In the genomic region with DNA sequence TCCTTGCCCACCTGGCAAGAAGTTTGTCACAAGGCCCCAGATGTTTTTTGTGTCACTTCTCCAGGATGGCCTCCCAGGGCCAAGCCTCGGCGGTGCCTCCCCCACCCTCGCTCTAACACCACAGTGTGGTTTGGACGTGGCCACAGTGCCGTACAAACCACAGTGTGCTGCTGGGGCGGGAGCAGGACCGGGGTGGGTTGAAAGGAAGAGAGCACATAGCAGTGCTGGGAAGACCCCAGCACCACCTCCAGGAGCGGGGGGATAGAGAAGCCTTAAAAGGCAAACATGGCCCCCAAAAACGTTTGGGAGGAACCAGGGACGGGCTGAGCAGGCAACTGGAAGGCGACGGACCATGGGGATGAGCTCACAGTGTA, we compare ENCODE assay signal across 13 cellular contexts. TPM values are rescaled to one million over a fixed set of nuclear protein-coding genes. Genes with fewer than 3 reads are reported as not detected.
DNase-seq lines count a peak whose midpoint lies in the region; ATAC-seq and TF ChIP-seq lines count a peak whose summit lies in the region.
"Had no signal": no experiment of that assay in that cellular context is flagged by ENCODE, and none has a peak within 500 bp of the region (broad histone marks: within the 10 kb centered on the region; RNA-seq: fewer than 3 reads in every experiment).

No MANE protein-coding gene starts in this region.

- intact Hi-C loops in left ventricle myocardium superior (cut with micrococcal nuclease) (no loop called here), uterus (cut with DNase I; ENCODE audit: low total_unique reads) (no loop called here), CD14-positive monocyte (cut with micrococcal nuclease) (no loop called here)

- H3K36me3 ChIP-seq in right atrium auricular region = peaks cover 7% of the 10 kb centered on the region
- no peaks in the 10 kb centered on the region for H3K36me3 ChIP-seq in neural progenitor cell
- no peaks in the 10 kb centered on the region for H3K36me3 ChIP-seq in uterus

- no peaks in the 10 kb centered on the region for H4K20me1 ChIP-seq in neural progenitor cell (ENCODE audit: low read depth)

- no peak for ATAC-seq in left ventricle myocardium superior
- no peak for ATAC-seq in central memory CD8-positive, alpha-beta T cell (replicated peaks; ENCODE audit: extremely low read depth, poor library complexity, severe bottlenecking)
- ATAC-seq in GM21367 (IDR thresholded peaks at IDR 0.05; ENCODE audit: unreplicated experiment) = no peak
- ATAC-seq: foreskin keratinocyte had no signal

- no peaks in the 10 kb centered on the region for H3K27me3 Mint-ChIP-seq in central memory CD8-positive, alpha-beta T cell
- H3K27me3 Mint-ChIP-seq in neural progenitor cell (ENCODE audit: insufficient read depth, low read depth) (peaks cover 17% of the 10 kb centered on the region), CD14-positive monocyte (ENCODE audit: low read depth in 3 of 3) (peaks cover 22 to 26% (median 24%) of the 10 kb centered on the region in 3 donors)
- H3K27me3 Mint-ChIP-seq: B cell had no signal

- H3K27ac ChIP-seq in right atrium auricular region (peak overlapping the region; percentile 85 to 87), neural progenitor cell (no peak overlapping the region), uterus (peak overlapping the region; percentile 94 to 96)
- H3K27ac ChIP-seq: foreskin keratinocyte had no signal

- H3K36me3 Mint-ChIP-seq in central memory CD8-positive, alpha-beta T cell (ENCODE audit: insufficient read depth) = peaks cover 25% of the 10 kb centered on the region
- H3K36me3 Mint-ChIP-seq in neural progenitor cell (peaks cover 2% of the 10 kb centered on the region), CD14-positive monocyte (peaks cover 29% of the 10 kb centered on the region in 2 donors)

- H3K9me3 Mint-ChIP-seq in central memory CD8-positive, alpha-beta T cell = no peaks in the 10 kb centered on the region
- H3K9me3 Mint-ChIP-seq in neural progenitor cell = no peaks in the 10 kb centered on the region
- H3K9me3 Mint-ChIP-seq in CD14-positive monocyte = peaks cover 0 to 2% (median 0%) of the 10 kb centered on the region in 7 donors

- peaks cover 0 to 76% of the 10 kb centered on the region in 2 donors for H3K4me1 ChIP-seq in right atrium auricular region
- H3K4me1 ChIP-seq in neural progenitor cell = peaks cover 15% of the 10 kb centered on the region
- peaks cover 2 to 4% of the 10 kb centered on the region in 2 donors for H3K4me1 ChIP-seq in uterus
- H3K4me1 ChIP-seq: foreskin keratinocyte had no signal

- no peak overlapping the region for H3K4me2 ChIP-seq in neural progenitor cell

- H3K9ac ChIP-seq in neural progenitor cell = no peak overlapping the region

- H3K4me1 Mint-ChIP-seq in central memory CD8-positive, alpha-beta T cell = peaks cover 79% of the 10 kb centered on the region
- peaks cover 70% of the 10 kb centered on the region for H3K4me1 Mint-ChIP-seq in neural progenitor cell
- H3K4me1 Mint-ChIP-seq in CD14-positive monocyte = peaks cover 55% of the 10 kb centered on the region

- H3K4me3 Mint-ChIP-seq in central memory CD8-positive, alpha-beta T cell = no peak overlapping the region
- H3K4me3 Mint-ChIP-seq in neural progenitor cell (no peak overlapping the region), CD14-positive monocyte (no peak overlapping the region)
- H3K4me3 Mint-ChIP-seq: B cell had no signal

- H2AFZ ChIP-seq in neural progenitor cell (replicated peaks) = no peak overlapping the region

- H3K9me3 ChIP-seq in right atrium auricular region (no peaks in the 10 kb centered on the region), neural progenitor cell (ENCODE audit: low read depth) (no peaks in the 10 kb centered on the region), uterus (no peaks in the 10 kb centered on the region)

- DNase-seq in right atrium auricular region (ENCODE audit: low spot score) (no peak), left ventricle myocardium superior (no peak), neural progenitor cell (ENCODE audit: low spot score) (no peak), uterus (no peak), CD14-positive monocyte (ENCODE audit: low spot score) (no peak), globus pallidus (ENCODE audit: low spot score) (no peak)
- DNase-seq in central memory CD8-positive, alpha-beta T cell (ENCODE audit: low spot score in 2 of 2) = no peak
- DNase-seq: activated gamma-delta T cell treated with Interleukin-2 at 50 U/mL for 16 hours, foreskin keratinocyte, NCI-H2107 had no signal

- H3K79me2 ChIP-seq in neural progenitor cell (ENCODE audit: low read depth) = peaks cover 15% of the 10 kb centered on the region

- H3K4me3 ChIP-seq in right atrium auricular region = peak overlapping the region in 1 of 2 donors; percentile 58
- no peak overlapping the region for H3K4me3 ChIP-seq in neural progenitor cell
- H3K4me3 ChIP-seq in uterus = peak overlapping the region; percentile 60 to 77
- H3K4me3 ChIP-seq: SK-N-MC had no signal

- TF ChIP-seq POLR2A in uterus (IDR thresholded peaks at IDR 0.05) = no peak

- H3F3A ChIP-seq in neural progenitor cell (ENCODE audit: low read depth) = peaks cover 48% of the 10 kb centered on the region

- H3K27me3 ChIP-seq in right atrium auricular region (peaks cover 0 to 5% of the 10 kb centered on the region in 2 donors), neural progenitor cell (peaks cover 27% of the 10 kb centered on the region), uterus (peaks cover 0 to 5% of the 10 kb centered on the region in 2 donors)

- no peak for TF ChIP-seq CTCF in right atrium auricular region (IDR thresholded peaks at IDR 0.05)
- no peak for TF ChIP-seq CTCF in neural progenitor cell (IDR thresholded peaks at IDR 0.05)
- TF ChIP-seq CTCF in uterus (IDR thresholded peaks at IDR 0.05) = no peak
- no peak for TF ChIP-seq CTCF in CD14-positive monocyte (IDR thresholded peaks at IDR 0.05)

- H3K27ac Mint-ChIP-seq in central memory CD8-positive, alpha-beta T cell (ENCODE audit: low read depth) = peak overlapping the region; percentile 98
- H3K27ac Mint-ChIP-seq in neural progenitor cell = peak overlapping the region; percentile 21
- peak overlapping the region in 3 of 7 donors; percentile 27 to 34 (median 31) for H3K27ac Mint-ChIP-seq in CD14-positive monocyte

RNA-seq across cellular contexts. Expression of gene BCL6B, which starts 5.0 kb away (rescaled TPM):
- total RNA-seq in right atrium auricular region = 1 to 10 TPM; 6.1 to 9.2 TPM
- 13.1 TPM for total RNA-seq in left ventricle myocardium superior
- 3.8 and 5.3 TPM in 2 replicates for total RNA-seq in neural progenitor cell (ENCODE audit: low replicate concordance)
- 10 to 100 TPM in 3 of 4 donors, 1 to 10 TPM in 1; 9.7 to 32.8 (median 22.7) TPM for total RNA-seq in uterus
- polyA plus RNA-seq in CD14-positive monocyte = under 1 TPM in 1 of 2 donors, not detected in 1; 0.06 TPM

RNA-seq across cellular contexts. Expression of gene RNASEK, which starts 5.4 kb away (rescaled TPM):
- total RNA-seq in right atrium auricular region (100 to 1,000 TPM; 231 to 334 TPM), left ventricle myocardium superior (174 TPM), neural progenitor cell (ENCODE audit: low replicate concordance) (104 and 137 TPM in 2 replicates), uterus (100 to 1,000 TPM in 2 of 4 donors, 10 to 100 TPM in 2; 30.8 to 153 (median 101) TPM)
- polyA plus RNA-seq in CD14-positive monocyte = 1,000 to 10,000 TPM; 1,057 to 1,383 TPM

RNA-seq across cellular contexts. Expression of gene SLC16A13, which starts 18.0 kb away (rescaled TPM):
- under 1 TPM; 0.70 to 0.71 TPM for total RNA-seq in right atrium auricular region
- total RNA-seq in left ventricle myocardium superior = 1.2 TPM
- 1.4 TPM in 1 of 2 replicates, not detected in the other for total RNA-seq in neural progenitor cell (ENCODE audit: low replicate concordance)
- 1 to 10 TPM in 1 of 4 donors, under 1 TPM in 1, not detected in 2; 0.51 to 3.4 TPM for total RNA-seq in uterus
- polyA plus RNA-seq in CD14-positive monocyte = 1 to 10 TPM in 1 of 2 donors, under 1 TPM in 1; 0.93 to 2.2 TPM

RNA-seq across cellular contexts. Expression of gene ALOX12, which starts 22.0 kb away (rescaled TPM):
- under 1 TPM in 1 of 2 donors, not detected in 1; 0.47 TPM for total RNA-seq in right atrium auricular region
- not detected for total RNA-seq in left ventricle myocardium superior
- 0.21 and 0.40 TPM in 2 replicates for total RNA-seq in neural progenitor cell (ENCODE audit: low replicate concordance)
- under 1 TPM in 2 of 4 donors, not detected in 2; 0.14 to 0.34 TPM for total RNA-seq in uterus
- polyA plus RNA-seq in CD14-positive monocyte = 1 to 10 TPM in 1 of 2 donors, under 1 TPM in 1; 0.29 to 1.2 TPM
- total RNA-seq: B cell had no signal

RNA-seq across cellular contexts. Expression of gene SLC16A11, which starts 26.1 kb away (rescaled TPM):
- total RNA-seq in right atrium auricular region (1 to 10 TPM; 1.9 to 3.4 TPM), left ventricle myocardium superior (0.47 TPM), neural progenitor cell (ENCODE audit: low replicate concordance) (not detected in 2 replicates), uterus (1 to 10 TPM in 1 of 4 donors, under 1 TPM in 3; 0.14 to 10.0 (median 0.85) TPM)
- not detected for polyA plus RNA-seq in CD14-positive monocyte
